Comparison of ENCODE assay signal across 19 cellular contexts in the genomic region with DNA sequence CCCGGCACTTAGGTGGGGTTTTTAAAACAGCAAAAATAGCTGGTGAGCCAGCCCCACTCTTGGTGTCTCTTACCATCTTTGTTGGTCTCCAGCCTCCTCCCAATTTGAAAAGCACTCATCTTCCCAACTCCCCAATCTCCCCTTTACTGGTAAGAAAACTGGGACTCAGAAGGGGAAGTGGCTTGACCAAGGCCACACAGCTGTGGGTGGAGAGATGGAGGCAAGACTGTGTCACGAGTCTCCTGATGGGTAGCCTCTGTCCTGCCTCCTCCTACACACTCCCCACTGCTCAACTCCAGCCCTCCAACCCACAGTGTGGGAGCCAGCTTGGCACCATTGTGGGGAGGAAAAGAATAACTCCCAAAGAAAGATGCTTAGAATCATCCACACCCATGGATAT.
DNase-seq lines count a peak whose midpoint lies in the region; ATAC-seq and TF ChIP-seq lines count a peak whose summit lies in the region.
"Had no signal": no experiment of that assay in that cellular context is flagged by ENCODE, and none has a peak within 500 bp of the region (broad histone marks: within the 10 kb centered on the region; RNA-seq: fewer than 3 reads in every experiment).

No MANE protein-coding gene starts in this region.

- intact Hi-C loops in left lung (cut with DNase I): no loop called here

- H3K27me3 ChIP-seq in left lung: no peaks in the 10 kb centered on the region

- H3K36me3 Mint-ChIP-seq in stimulated activated effector memory CD8-positive, alpha-beta T cell treated with anti-CD3 and anti-CD28 coated beads, Interleukin-12 subunit alpha, Interleukin-12 subunit beta, amount 100 ng/mL, for 72 hours: no peaks in the 10 kb centered on the region
- H3K36me3 Mint-ChIP-seq: CD8-positive, alpha-beta memory T cell had no signal

- H3K9me3 ChIP-seq in HEK293 (ENCODE audit: control insufficient read depth, insufficient read depth, low read depth, low read length) (no peaks in the 10 kb centered on the region), left lung (peaks cover 0 to 10% of the 10 kb centered on the region in 2 donors)

- ATAC-seq in left lung: peak; percentile 46
- peak; percentile 8 for ATAC-seq in stimulated activated effector memory CD8-positive, alpha-beta T cell treated with anti-CD3 and anti-CD28 coated beads, Interleukin-12 subunit alpha, Interleukin-12 subunit beta, amount 100 ng/mL, for 72 hours
- ATAC-seq in GM19397 (IDR thresholded peaks at IDR 0.05; ENCODE audit: unreplicated experiment): no peak
- ATAC-seq: GM12878, GM23338, HCT116 had no signal

- H3K9me3 Mint-ChIP-seq in stimulated activated effector memory CD8-positive, alpha-beta T cell treated with anti-CD3 and anti-CD28 coated beads, Interleukin-12 subunit alpha, Interleukin-12 subunit beta, amount 100 ng/mL, for 72 hours: peaks cover 9% of the 10 kb centered on the region
- H3K9me3 Mint-ChIP-seq: HFFc6 had no signal

- POLR2A ChIA-PET in HEK293 (lab: Yijun Ruan, JAX): no interaction called here

- H3K4me3 Mint-ChIP-seq in stimulated activated effector memory CD8-positive, alpha-beta T cell treated with anti-CD3 and anti-CD28 coated beads, Interleukin-12 subunit alpha, Interleukin-12 subunit beta, amount 100 ng/mL, for 72 hours: no peak overlapping the region
- H3K4me3 Mint-ChIP-seq: CD4-positive, alpha-beta T cell; CD8-positive, alpha-beta memory T cell; GM23338; H9; HFFc6 had no signal

- H3K4me3 ChIP-seq in HEK293 (ENCODE audit: low read depth, low read length) (no peak overlapping the region), left lung (no peak overlapping the region)
- H3K4me3 ChIP-seq: GM12878, GM23338 had no signal

- H3K36me3 ChIP-seq in HEK293 (ENCODE audit: control insufficient read depth in 2 of 2, insufficient read depth in 1 of 2, low read length in 2 of 2): no peaks in the 10 kb centered on the region
- H3K36me3 ChIP-seq in left lung: no peaks in the 10 kb centered on the region

- no peaks in the 10 kb centered on the region for H3K4me1 Mint-ChIP-seq in stimulated activated effector memory CD8-positive, alpha-beta T cell treated with anti-CD3 and anti-CD28 coated beads, Interleukin-12 subunit alpha, Interleukin-12 subunit beta, amount 100 ng/mL, for 72 hours
- H3K4me1 Mint-ChIP-seq: CD8-positive, alpha-beta memory T cell had no signal

- H3K27ac ChIP-seq in HEK293 (ENCODE audit: extremely low read depth, low read depth, low read length) (no peak overlapping the region), left lung (no peak overlapping the region)
- H3K27ac ChIP-seq: C4-2B had no signal

- no peak overlapping the region for H3K27ac Mint-ChIP-seq in stimulated activated effector memory CD8-positive, alpha-beta T cell treated with anti-CD3 and anti-CD28 coated beads, Interleukin-12 subunit alpha, Interleukin-12 subunit beta, amount 100 ng/mL, for 72 hours
- H3K27ac Mint-ChIP-seq: CD4-positive, alpha-beta T cell; CD8-positive, alpha-beta memory T cell; GM23338; H9; HFFc6 had no signal

- TF ChIP-seq CTCF in HEK293 (tag by site-specific recombination; IDR thresholded peaks at IDR 0.05): no peak
- TF ChIP-seq CTCF in left lung (IDR thresholded peaks at IDR 0.05): no peak

- DNase-seq in CD1c-positive myeloid dendritic cell (ENCODE audit: extremely low spot score): peak; percentile 38
- DNase-seq in left lung: no peak
- DNase-seq in stimulated activated effector memory CD8-positive, alpha-beta T cell treated with anti-CD3 and anti-CD28 coated beads, Interleukin-12 subunit alpha, Interleukin-12 subunit beta, amount 100 ng/mL, for 72 hours (ENCODE audit: low spot score in 2 of 2): no peak
- no peak for DNase-seq in OCI-M2 (lab: John Stamatoyannopoulos, UW; ENCODE audit: unreplicated experiment)
- no peak for DNase-seq in NCI-H526 treated with DMSO at 0.1 percent for 48 hours (lab: John Stamatoyannopoulos, UW)
- DNase-seq: CD4-positive, alpha-beta T cell; CD8-positive, alpha-beta memory T cell; DMS 273 treated with DMSO at 0.1 percent for 48 hours; DMS79; EL; GDM1; H9; HFFc6 had no signal

- no peaks in the 10 kb centered on the region for H3K4me1 ChIP-seq in HEK293 (ENCODE audit: control insufficient read depth, insufficient read depth, low read length)
- H3K4me1 ChIP-seq in left lung: no peaks in the 10 kb centered on the region

- CTCF ChIA-PET in HEK293 (lab: Yijun Ruan, JAX): interaction anchor here (0.7 to 2.0 kb wide), 2 partner anchors 34 to 209 kb away, joined by 3 to 6 read pairs; no protein-coding TSS in a partner anchor

TF ChIP-seq in HEK293, 187 proteins besides CTCF, POLR2A, EP300 and RAD21:
- TF ChIP-seq ZNF16 (tag by site-specific recombination; IDR thresholded peaks at IDR 0.05; ENCODE audit: low read depth) (no peak), ZFHX2 (tag by site-specific recombination; conservative IDR thresholded peaks at IDR 0.05) (peak; percentile 41), MEIS1 (CRISPR knock-in tag; IDR thresholded peaks at IDR 0.05; ENCODE audit: borderline replicate concordance) (no peak), ZNF202 (tag by site-specific recombination; IDR thresholded peaks at IDR 0.05; ENCODE audit: borderline replicate concordance) (no peak), ZNF560 (tag by site-specific recombination; IDR thresholded peaks at IDR 0.05; ENCODE audit: borderline replicate concordance) (no peak), EGR2 (tag by site-specific recombination; IDR thresholded peaks at IDR 0.05; ENCODE audit: low read depth) (0 out of 2 replicates have a peak, but pooled peaks have one; percentile 15)
